Comparison of ENCODE assay signal across 10 cellular contexts in the genomic region with DNA sequence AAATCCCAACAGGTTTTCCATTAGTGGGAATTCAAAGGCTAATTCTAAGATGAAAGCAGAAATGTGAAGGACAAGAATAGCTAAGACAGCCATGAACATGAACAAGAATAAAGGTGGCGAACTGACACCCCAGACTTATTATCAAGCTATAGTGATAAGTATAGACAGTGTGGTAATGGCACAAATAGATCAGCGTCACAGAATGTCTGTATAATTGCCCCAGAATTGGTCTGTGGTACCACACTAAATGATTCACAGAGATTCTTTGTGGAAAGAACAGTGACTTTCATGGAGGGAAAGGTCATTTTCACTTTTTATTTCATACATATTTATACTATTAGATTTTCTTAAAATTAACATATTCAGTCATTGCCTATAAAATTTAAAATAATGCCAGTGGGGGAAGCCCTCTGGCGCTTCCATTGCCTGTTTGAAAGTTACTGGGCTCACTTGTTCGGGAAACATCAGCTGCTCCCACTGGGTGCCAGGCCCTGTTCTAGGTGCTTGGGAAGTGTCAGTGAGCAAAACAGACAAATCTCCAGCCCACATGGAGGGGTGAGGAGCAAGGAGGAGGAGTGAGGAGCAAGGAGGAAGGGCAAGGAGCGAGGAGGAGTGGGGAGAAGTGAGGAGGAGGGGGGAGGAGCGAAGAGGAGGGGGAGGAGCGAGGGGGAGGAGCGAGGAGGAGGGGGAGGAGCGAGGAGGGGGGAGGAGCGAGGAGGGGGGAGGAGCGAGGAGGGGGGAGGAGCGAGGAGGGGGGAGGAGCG. TPM values are rescaled to one million over a fixed set of nuclear protein-coding genes. Genes with fewer than 3 reads are reported as not detected.
A peak's percentile ranks its signal among the peaks of the same experiment; 100 is the strongest.
DNase-seq lines count a peak whose midpoint lies in the region; ATAC-seq and TF ChIP-seq lines count a peak whose summit lies in the region.
"Had no signal": no experiment of that assay in that cellular context is flagged by ENCODE, and none has a peak within 500 bp of the region (broad histone marks: within the 10 kb centered on the region; RNA-seq: fewer than 3 reads in every experiment).

No MANE protein-coding gene starts in this region.

- no peak overlapping the region for H3K27ac ChIP-seq in CD8-positive, alpha-beta T cell (ENCODE audit: low read depth, low read length)
- no peak overlapping the region for H3K27ac ChIP-seq in MM.1S (ENCODE audit: low read length)

- intact Hi-C loops in CD8-positive, alpha-beta T cell (cut with DNase I, micrococcal nuclease) = loop anchor here (1.0 to 5.0 kb wide), 4 partner anchors 30 to 60 kb away; a partner anchor contains a TSS

- H3K4me3 Mint-ChIP-seq in CD8-positive, alpha-beta T cell = peak overlapping the region; percentile 75
- peak overlapping the region; percentile 91 for H3K4me3 Mint-ChIP-seq in memory B cell

- no peaks in the 10 kb centered on the region for H3K36me3 ChIP-seq in CD8-positive, alpha-beta T cell (ENCODE audit: insufficient read depth, low read length)
- H3K36me3 ChIP-seq in MM.1S (replicated peaks; ENCODE audit: insufficient read depth, low read length) = no peaks in the 10 kb centered on the region

- H4K20me1 ChIP-seq in MM.1S (ENCODE audit: insufficient read depth, low read length) = no peaks in the 10 kb centered on the region

- peak overlapping the region; percentile 91 for H3K27ac Mint-ChIP-seq in CD8-positive, alpha-beta T cell
- peak overlapping the region; percentile 99 for H3K27ac Mint-ChIP-seq in memory B cell

- H3K9me3 Mint-ChIP-seq in CD8-positive, alpha-beta T cell = no peaks in the 10 kb centered on the region
- H3K9me3 Mint-ChIP-seq in memory B cell = peaks cover 3% of the 10 kb centered on the region

- no peaks in the 10 kb centered on the region for H3K27me3 Mint-ChIP-seq in CD8-positive, alpha-beta T cell (ENCODE audit: low read depth)
- no peaks in the 10 kb centered on the region for H3K27me3 Mint-ChIP-seq in memory B cell

- peaks cover 30% of the 10 kb centered on the region for H3K4me1 Mint-ChIP-seq in CD8-positive, alpha-beta T cell (ENCODE audit: low read depth)
- peaks cover 18% of the 10 kb centered on the region for H3K4me1 Mint-ChIP-seq in memory B cell

- POLR2A ChIA-PET in CD8-positive, alpha-beta T cell (lab: Charles Lee) = interaction anchor here (0.8 to 8.9 kb wide), 12 partner anchors 8 to 140 kb away, joined by 3 to 214 read pairs (median 10); a partner anchor contains a TSS

- DNase-seq in CD8-positive, alpha-beta T cell = peak in 2 of 7 experiments; percentile 25 to 36
- DNase-seq in MM.1S = peak; percentile 34
- peak; percentile 73 for DNase-seq in activated CD8-positive, alpha-beta memory T cell treated with anti-CD3 and anti-CD28 coated beads, Interleukin-2, amount 50 U/mL, for 48 hours
- no peak for DNase-seq in memory B cell (ENCODE audit: low spot score in 2 of 2)
- no peak for DNase-seq in DMS79 treated with DMSO at 0.1 percent for 48 hours (lab: John Stamatoyannopoulos, UW)
- DNase-seq in NCI-H1417 (lab: John Stamatoyannopoulos, UW) = no peak

- H3F3A ChIP-seq in MM.1S (ENCODE audit: insufficient read depth, low read length) = peaks cover 33% of the 10 kb centered on the region

- peaks cover 2% of the 10 kb centered on the region for H3K36me3 Mint-ChIP-seq in CD8-positive, alpha-beta T cell
- no peaks in the 10 kb centered on the region for H3K36me3 Mint-ChIP-seq in memory B cell

- no peak for TF ChIP-seq CTCF in CD8-positive, alpha-beta T cell (IDR thresholded peaks at IDR 0.05)
- TF ChIP-seq CTCF in MM.1S (IDR thresholded peaks at IDR 0.05; ENCODE audit: low read length) = no peak

- H3K79me2 ChIP-seq in MM.1S (ENCODE audit: low read length) = peaks cover 6% of the 10 kb centered on the region; the same call in 1 of the 2 replicates

- peaks cover 23% of the 10 kb centered on the region for H3K4me1 ChIP-seq in CD8-positive, alpha-beta T cell (ENCODE audit: insufficient read depth, low read length)
- H3K4me1 ChIP-seq in MM.1S (ENCODE audit: low read length) = peaks cover 12% of the 10 kb centered on the region

- peak overlapping the region; percentile 27; the same call in 1 of the 2 replicates for H3K4me2 ChIP-seq in MM.1S (ENCODE audit: low read depth, low read length)

- no peaks in the 10 kb centered on the region for H3K27me3 ChIP-seq in CD8-positive, alpha-beta T cell (ENCODE audit: insufficient read depth, low read length)
- H3K27me3 ChIP-seq in MM.1S (replicated peaks; ENCODE audit: insufficient read depth, low read length) = no peaks in the 10 kb centered on the region

- CTCF ChIA-PET in CD8-positive, alpha-beta T cell (lab: Charles Lee) = interaction anchor here (1.3 to 4.3 kb wide), 5 partner anchors 13 to 43 kb away, joined by 3 to 40 read pairs (median 6); a partner anchor contains a TSS

- H3K9me3 ChIP-seq in CD8-positive, alpha-beta T cell (ENCODE audit: low read length) = no peaks in the 10 kb centered on the region
- no peaks in the 10 kb centered on the region for H3K9me3 ChIP-seq in MM.1S (replicated peaks; ENCODE audit: insufficient read depth, low read length)

- 0 out of 2 replicates have a peak overlapping the region, but pooled peaks have one; percentile 54 for H2AFZ ChIP-seq in MM.1S (ENCODE audit: low read length)

- H3K4me3 ChIP-seq in CD8-positive, alpha-beta T cell (ENCODE audit: low read depth, low read length) = no peak overlapping the region
- H3K4me3 ChIP-seq in MM.1S (ENCODE audit: low read length) = no peak overlapping the region; the same call in 1 of the 2 replicates

- no peak overlapping the region for H3K9ac ChIP-seq in MM.1S (ENCODE audit: low read length)

- no peaks in the 10 kb centered on the region for H3K9me2 ChIP-seq in MM.1S (replicated peaks; ENCODE audit: insufficient read depth, low read length)

- peak; percentile 8 for ATAC-seq in CD8-positive, alpha-beta T cell
- ATAC-seq in memory B cell (ENCODE audit: low read depth) (no peak), GM18502 (IDR thresholded peaks at IDR 0.05; ENCODE audit: poor library complexity, unreplicated experiment) (no peak), GM18870 (IDR thresholded peaks at IDR 0.05; ENCODE audit: unreplicated experiment) (no peak)

RNA-seq across cellular contexts. Expression of a gene that starts 11.3 kb away (rescaled TPM):
- total RNA-seq in CD8-positive, alpha-beta T cell = 10 to 100 TPM; 24.8 to 26.2 TPM
- total RNA-seq: bronchial epithelial cell, Daoy had no signal

RNA-seq across cellular contexts. Expression of a gene that starts 22.1 kb away (rescaled TPM):
- total RNA-seq in CD8-positive, alpha-beta T cell = 100 to 1,000 TPM; 902 to 919 TPM

RNA-seq across cellular contexts. Expression of a gene that starts 30.1 kb away (rescaled TPM):
- 10 to 100 TPM; 74.3 to 82.8 TPM for total RNA-seq in CD8-positive, alpha-beta T cell

RNA-seq across cellular contexts. Expression of a gene that starts 30.7 kb away (rescaled TPM):
- 10 to 100 TPM; 12.9 to 14.7 TPM for total RNA-seq in CD8-positive, alpha-beta T cell

RNA-seq across cellular contexts. Expression of a gene that starts 32.5 kb away (rescaled TPM):
- total RNA-seq in CD8-positive, alpha-beta T cell = not detected
- total RNA-seq: bronchial epithelial cell, Daoy had no signal

Comparison
In these comparisons a context has a peak if more than half of its experiments do, and no peak if none do; other contexts are left out.
1. DNase-seq: peak in MM.1S (single experiment) and activated CD8-positive, alpha-beta memory T cell treated with anti-CD3 and anti-CD28 coated beads, Interleukin-2, amount 50 U/mL, for 48 hours (single experiment); none in memory B cell (0 of 2), DMS79 treated with DMSO at 0.1 percent for 48 hours (single experiment) and NCI-H1417 (0 of 3).